31 cellular contexts compared by ENCODE assay signal in genomic region chr15:37138586-37138985, GRCh38. TPM values are rescaled to one million over a fixed set of nuclear protein-coding genes. Genes with fewer than 3 reads are reported as not detected.
"Had no signal": no experiment of that assay in that cellular context is flagged by ENCODE, and none has a peak within 500 bp of the region (broad histone marks: within the 10 kb centered on the region; RNA-seq: fewer than 3 reads in every experiment).

No MANE protein-coding gene starts in this region.

- H3K4me1 ChIP-seq: Peyer's patch had no signal

- H3K4me1 Mint-ChIP-seq: activated CD4-positive, alpha-beta T cell treated with anti-CD3 and anti-CD28 coated beads, Interleukin-2, amount 10 ng/mL, durations not matched to agents 24 days and 14 days; activated naive CD8-positive, alpha-beta T cell treated with anti-CD3 and anti-CD28 coated beads, Interleukin-2, amount 50 U/mL, for 24 hours had no signal

- H3K4me3 Mint-ChIP-seq: activated CD4-positive, alpha-beta T cell treated with anti-CD3 and anti-CD28 coated beads, Interleukin-2, amount 10 ng/mL, durations not matched to agents 24 days and 14 days; activated CD8-positive, alpha-beta T cell treated with anti-CD3 and anti-CD28 coated beads, Interleukin-2, amount 10 ng/mL, durations not matched to agents 7 days and 5 days; activated naive CD4-positive, alpha-beta T cell treated with anti-CD3 and anti-CD28 coated beads for 36 hours; activated naive CD8-positive, alpha-beta T cell; activated naive CD8-positive, alpha-beta T cell treated with anti-CD3 and anti-CD28 coated beads, Interleukin-2, amount 50 U/mL, for 24 hours; activated T-cell treated with anti-CD3 and anti-CD28 coated beads, Interleukin-2, amount 50 U/mL, for 24 hours; brain had no signal

- H3K9me3 ChIP-seq: Peyer's patch had no signal

- H3K27ac ChIP-seq: Peyer's patch, RWPE1 had no signal

- H3K36me3 Mint-ChIP-seq: activated naive CD8-positive, alpha-beta T cell; brain had no signal

- H3K4me3 ChIP-seq: Peyer's patch had no signal

- DNase-seq: activated CD4-positive, alpha-beta T cell treated with anti-CD3 and anti-CD28 coated beads, Interleukin-2, amount 10 ng/mL, durations not matched to agents 24 days and 14 days; activated CD4-positive, alpha-beta T cell treated with anti-CD3 and anti-CD28 coated beads, Interleukin-2, amount 50 U/mL, for 48 hours; activated CD8-positive, alpha-beta T cell treated with anti-CD3 and anti-CD28 coated beads, Interleukin-2, amount 10 ng/mL, durations not matched to agents 7 days and 5 days; activated gamma-delta T cell treated with Interleukin-2 at 50 U/mL for 16 hours; activated naive CD4-positive, alpha-beta T cell treated with anti-CD3 and anti-CD28 coated beads for 36 hours; activated naive CD8-positive, alpha-beta T cell treated with anti-CD3 and anti-CD28 coated beads, Interleukin-2, amount 50 U/mL, for 24 hours; activated T-cell treated with anti-CD3 and anti-CD28 coated beads, Interleukin-2, amount 50 U/mL, for 24 hours; anterior cingulate cortex; central memory CD4-positive, alpha-beta T cell; Karpas-422; NCI-H1092; NCI-H1436 treated with DMSO at 0.1 percent for 48 hours; NCI-H1694 treated with DMSO at 0.1 percent for 48 hours; NCI-H2029; NCI-H226; NCI-H446 treated with DMSO at 0.1 percent for 48 hours; NCI-H524; NCI-H69; NCI-H82; PC-3; Peyer's patch; SIG-M5; SW 1271; T-helper 1 cell; T1000 had no signal

- H3K27me3 ChIP-seq: Peyer's patch had no signal

- H3K27ac Mint-ChIP-seq: activated CD4-positive, alpha-beta T cell treated with anti-CD3 and anti-CD28 coated beads, Interleukin-2, amount 10 ng/mL, durations not matched to agents 24 days and 14 days; activated CD8-positive, alpha-beta T cell treated with anti-CD3 and anti-CD28 coated beads, Interleukin-2, amount 10 ng/mL, durations not matched to agents 7 days and 5 days; activated naive CD4-positive, alpha-beta T cell treated with anti-CD3 and anti-CD28 coated beads for 36 hours; activated naive CD8-positive, alpha-beta T cell; activated naive CD8-positive, alpha-beta T cell treated with anti-CD3 and anti-CD28 coated beads, Interleukin-2, amount 50 U/mL, for 24 hours; activated T-cell treated with anti-CD3 and anti-CD28 coated beads, Interleukin-2, amount 50 U/mL, for 24 hours; brain had no signal

- ATAC-seq: activated CD8-positive, alpha-beta T cell treated with anti-CD3 and anti-CD28 coated beads, Interleukin-2, amount 10 ng/mL, durations not matched to agents 7 days and 5 days; activated naive CD8-positive, alpha-beta T cell treated with anti-CD3 and anti-CD28 coated beads, Interleukin-2, amount 50 U/mL, for 24 hours; PC-3; Right ventricle myocardium inferior; SK-N-SH treated with all-trans-retinoic acid at 6 μM for 48 hours had no signal

- H3K27me3 Mint-ChIP-seq: brain had no signal

- H3K36me3 ChIP-seq: Peyer's patch had no signal

RNA-seq across cellular contexts. Expression of gene MEIS2, which starts 38.2 kb away (rescaled TPM):
- total RNA-seq: activated CD4-positive, alpha-beta T cell treated with anti-CD3 and anti-CD28 coated beads, Interleukin-2, amount 10 ng/mL, durations not matched to agents 24 days and 14 days; activated CD8-positive, alpha-beta T cell treated with anti-CD3 and anti-CD28 coated beads, Interleukin-2, amount 10 ng/mL, durations not matched to agents 7 days and 5 days; activated naive CD4-positive, alpha-beta T cell treated with anti-CD3 and anti-CD28 coated beads for 36 hours; T-helper 2 cell treated with Interferon-gamma antibody and Interleukin-4, amounts not matched to agents 100 ng/mL and 5 ng/mL, for 36 hours had no signal
